In genomic region chr17:14827394-14827793, GRCh38 we compare ENCODE assay signal across 28 cellular contexts.
"Had no signal": no experiment of that assay in that cellular context is flagged by ENCODE, and none has a peak within 500 bp of the region (broad histone marks: within the 10 kb centered on the region; RNA-seq: fewer than 3 reads in every experiment).

No MANE protein-coding gene starts in this region.

- H3K27ac Mint-ChIP-seq: dendritic cell treated with granulocyte-macrophage colony-stimulating factor and Interleukin-4, amounts not matched to agents 40 ng/mL and 50 ng/mL, for 4 days; endodermal cell; natural killer cell; progenitor cell of endocrine pancreas; stimulated activated memory B cell treated with anti-CD40 and anti-IgM and Interleukin-4, amounts not matched to agents 10 μg/mL and 1 μg/mL and 100 μg/mL, for 72 hours; type B pancreatic cell had no signal

- DNase-seq: colonic mucosa; effector CD8-positive, alpha-beta T cell; endodermal cell; foreskin keratinocyte; glutamatergic neuron; heart right ventricle; hippocampal formation; kidney glomerular epithelial cell; left colon; left ventricle myocardium superior; lower lobe of right lung; natural killer cell; pancreas; stimulated activated CD4-positive, alpha-beta T cell treated with anti-CD3 and anti-CD28 coated beads, Interleukin-4, amount 100 ng/mL, for 4 hours; stimulated activated naive CD8-positive, alpha-beta T cell treated with anti-CD3 and anti-CD28 coated beads, Interleukin-15, Interleukin-2, amounts not matched to agents 100 U/mL and 50 U/mL, for 24 hours; substantia nigra; testis; tibial artery had no signal

- ATAC-seq: esophagus mucosa; foreskin keratinocyte; gastroesophageal sphincter; heart right ventricle; left colon; left ventricle myocardium superior; lower lobe of right lung; natural killer cell; pancreas; sciatic nerve; stimulated activated memory B cell treated with anti-CD40 and anti-IgM and Interleukin-4, amounts not matched to agents 10 μg/mL and 1 μg/mL and 100 μg/mL, for 72 hours; stimulated activated naive CD8-positive, alpha-beta T cell treated with anti-CD3 and anti-CD28 coated beads, Interleukin-15, Interleukin-2, amounts not matched to agents 100 U/mL and 50 U/mL, for 24 hours had no signal

- H3K27me3 ChIP-seq: colonic mucosa, foreskin keratinocyte, gastroesophageal sphincter, neutrophil, pancreas, testis, tibial artery had no signal

- H3K9me3 Mint-ChIP-seq: central memory CD8-positive, alpha-beta T cell; type B pancreatic cell had no signal

- H3K4me3 ChIP-seq: colonic mucosa, gastroesophageal sphincter, heart right ventricle, lower lobe of right lung, pancreas, testis, tibial artery had no signal

- H3K27me3 Mint-ChIP-seq: dendritic cell treated with granulocyte-macrophage colony-stimulating factor and Interleukin-4, amounts not matched to agents 40 ng/mL and 50 ng/mL, for 4 days; stimulated activated memory B cell treated with anti-CD40 and anti-IgM and Interleukin-4, amounts not matched to agents 10 μg/mL and 1 μg/mL and 100 μg/mL, for 72 hours had no signal

- H3K9me3 ChIP-seq: colonic mucosa, lower lobe of right lung, neutrophil, pancreas, testis had no signal

- H3K27ac ChIP-seq: colonic mucosa, epithelial cell of prostate, foreskin keratinocyte, gastroesophageal sphincter, heart right ventricle, lower lobe of right lung, neutrophil, pancreas, testis, tibial artery had no signal

- H3K36me3 Mint-ChIP-seq: natural killer cell; stimulated activated memory B cell treated with anti-CD40 and anti-IgM and Interleukin-4, amounts not matched to agents 10 μg/mL and 1 μg/mL and 100 μg/mL, for 72 hours; type B pancreatic cell had no signal

- H3K4me3 Mint-ChIP-seq: central memory CD8-positive, alpha-beta T cell; dendritic cell treated with granulocyte-macrophage colony-stimulating factor and Interleukin-4, amounts not matched to agents 40 ng/mL and 50 ng/mL, for 4 days; endodermal cell; natural killer cell; stimulated activated memory B cell treated with anti-CD40 and anti-IgM and Interleukin-4, amounts not matched to agents 10 μg/mL and 1 μg/mL and 100 μg/mL, for 72 hours; type B pancreatic cell had no signal

- H3K4me1 Mint-ChIP-seq: central memory CD8-positive, alpha-beta T cell; natural killer cell; stimulated activated memory B cell treated with anti-CD40 and anti-IgM and Interleukin-4, amounts not matched to agents 10 μg/mL and 1 μg/mL and 100 μg/mL, for 72 hours had no signal

- H3K36me3 ChIP-seq: colonic mucosa, gastroesophageal sphincter, heart right ventricle, lower lobe of right lung, neutrophil, pancreas, tibial artery had no signal

- H3K4me1 ChIP-seq: colonic mucosa, foreskin keratinocyte, gastroesophageal sphincter, heart right ventricle, lower lobe of right lung, pancreas, testis, tibial artery had no signal
